ENCODE assay signal across 19 cellular contexts in genomic region chr7:80309971-80310549, GRCh38.
"Had no signal": no experiment of that assay in that cellular context is flagged by ENCODE, and none has a peak within 500 bp of the region (broad histone marks: within the 10 kb centered on the region; RNA-seq: fewer than 3 reads in every experiment).

No MANE protein-coding gene starts in this region.

- H3K27ac Mint-ChIP-seq: stimulated activated naive B cell treated with anti-CD40 and anti-IgM and Interleukin-4, amounts not matched to agents 10 μg/mL and 1 μg/mL and 100 μg/mL, for 72 hours had no signal

- H3K4me3 ChIP-seq: ascending aorta, esophagus muscularis mucosa, gastroesophageal sphincter, heart left ventricle, left lung, ovary, psoas muscle, thoracic aorta, upper lobe of left lung had no signal

- H3K27ac ChIP-seq: ascending aorta, heart left ventricle, left lung, ovary, psoas muscle, thoracic aorta, upper lobe of left lung had no signal

- H3K4me1 Mint-ChIP-seq: stimulated activated naive B cell treated with anti-CD40 and anti-IgM and Interleukin-4, amounts not matched to agents 10 μg/mL and 1 μg/mL and 100 μg/mL, for 72 hours had no signal

- H3K4me3 Mint-ChIP-seq: stimulated activated naive B cell treated with anti-CD40 and anti-IgM and Interleukin-4, amounts not matched to agents 10 μg/mL and 1 μg/mL and 100 μg/mL, for 72 hours had no signal

- H3K36me3 ChIP-seq: ascending aorta, esophagus muscularis mucosa, gastroesophageal sphincter, heart left ventricle, left lung, ovary, thoracic aorta, upper lobe of left lung had no signal

- H3K27me3 Mint-ChIP-seq: stimulated activated naive B cell treated with anti-CD40 and anti-IgM and Interleukin-4, amounts not matched to agents 10 μg/mL and 1 μg/mL and 100 μg/mL, for 72 hours; T-cell had no signal

- H3K9me3 Mint-ChIP-seq: stimulated activated naive B cell treated with anti-CD40 and anti-IgM and Interleukin-4, amounts not matched to agents 10 μg/mL and 1 μg/mL and 100 μg/mL, for 72 hours had no signal

- H3K9me3 ChIP-seq: ascending aorta, esophagus muscularis mucosa, gastroesophageal sphincter, heart left ventricle, left lung, ovary, psoas muscle, SK-N-SH, thoracic aorta, upper lobe of left lung had no signal

- H3K36me3 Mint-ChIP-seq: stimulated activated naive B cell treated with anti-CD40 and anti-IgM and Interleukin-4, amounts not matched to agents 10 μg/mL and 1 μg/mL and 100 μg/mL, for 72 hours; T-cell had no signal

- H3K4me1 ChIP-seq: ascending aorta, left lung, psoas muscle had no signal

- H3K27me3 ChIP-seq: ascending aorta, esophagus muscularis mucosa, gastroesophageal sphincter, heart left ventricle, left lung, ovary, upper lobe of left lung had no signal

- ATAC-seq: gastroesophageal sphincter; heart left ventricle; left lung; psoas muscle; right cardiac atrium; stimulated activated naive B cell treated with anti-CD40 and anti-IgM and Interleukin-4, amounts not matched to agents 10 μg/mL and 1 μg/mL and 100 μg/mL, for 72 hours; T-cell had no signal

- DNase-seq: activated CD4-positive, CD25-positive, alpha-beta regulatory T cell; activated naive CD4-positive, alpha-beta T cell treated with anti-CD3 and anti-CD28 coated beads, Interleukin-2, amount 50 U/mL, for 16 hours; cerebellar nuclear complex; effector CD4-positive, alpha-beta T cell; heart left ventricle; left lung; mammary epithelial cell; ovary; psoas muscle; right cardiac atrium; SK-N-SH; stimulated activated naive B cell treated with anti-CD40 and anti-IgM and Interleukin-4, amounts not matched to agents 10 μg/mL and 1 μg/mL and 100 μg/mL, for 72 hours; T-helper 9 cell; upper lobe of left lung had no signal
